In the genomic region with DNA sequence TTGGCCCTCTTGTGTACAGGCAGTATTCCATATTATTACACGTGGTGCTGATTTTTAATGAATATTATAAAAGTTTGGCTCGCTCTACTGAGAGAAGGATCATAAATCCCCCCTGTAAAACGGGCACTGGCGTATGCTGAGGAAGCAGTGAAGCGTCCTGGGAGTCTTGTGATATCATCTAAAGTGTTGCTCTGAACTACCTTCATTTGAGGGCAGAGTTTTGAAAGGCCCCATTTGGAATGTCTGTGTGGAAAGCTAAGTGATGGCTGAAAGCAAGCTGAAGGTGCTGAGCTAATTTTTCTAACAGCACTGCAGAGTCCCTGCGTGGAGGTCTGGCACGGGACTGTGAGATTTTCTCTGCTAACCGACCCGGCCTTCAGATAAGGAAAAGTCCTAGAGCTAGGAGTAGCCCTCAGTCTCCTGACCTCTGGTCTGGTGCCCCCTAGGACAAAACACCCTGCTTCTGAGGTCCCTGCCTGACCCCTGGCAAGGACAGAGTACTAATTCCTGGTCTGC, we compare ENCODE assay signal across 12 cellular contexts. TPM values are rescaled to one million over a fixed set of nuclear protein-coding genes. Genes with fewer than 3 reads are reported as not detected.
DNase-seq lines count a peak whose midpoint lies in the region; TF ChIP-seq lines count a peak whose summit lies in the region.
"Had no signal": no experiment of that assay in that cellular context is flagged by ENCODE, and none has a peak within 500 bp of the region (broad histone marks: within the 10 kb centered on the region; RNA-seq: fewer than 3 reads in every experiment).

No MANE protein-coding gene starts in this region.

- H3K4me1 ChIP-seq in testis = peaks cover 6% of the 10 kb centered on the region

- H3K27ac Mint-ChIP-seq in activated naive CD4-positive, alpha-beta T cell treated with anti-CD3 and anti-CD28 coated beads for 36 hours = no peak overlapping the region
- H3K27ac Mint-ChIP-seq in activated T-helper 2 cell treated with anti-CD3 and anti-CD28 coated beads, Interferon-gamma antibody, Interleukin-2, Interleukin-4, amounts not matched to agents 10 μg/mL and 5 μg/mL and 100 μg/mL, durations not matched to agents 14 hours and 24 hours and 36 hours = peak overlapping the region; percentile 67
- H3K27ac Mint-ChIP-seq in mesothelial cell of epicardium = peak overlapping the region; percentile 87

- H3K4me3 Mint-ChIP-seq in activated naive CD4-positive, alpha-beta T cell treated with anti-CD3 and anti-CD28 coated beads for 36 hours = peak overlapping the region; percentile 69
- H3K4me3 Mint-ChIP-seq in activated T-helper 2 cell treated with anti-CD3 and anti-CD28 coated beads, Interferon-gamma antibody, Interleukin-2, Interleukin-4, amounts not matched to agents 10 μg/mL and 5 μg/mL and 100 μg/mL, durations not matched to agents 14 hours and 24 hours and 36 hours (ENCODE audit: low read depth) = peak overlapping the region; percentile 60
- H3K4me3 Mint-ChIP-seq in mesothelial cell of epicardium = peak overlapping the region; percentile 67

- H3K36me3 ChIP-seq in testis (ENCODE audit: low read depth, missing control alignments) = no peaks in the 10 kb centered on the region

- no peak for DNase-seq in activated naive CD4-positive, alpha-beta T cell treated with anti-CD3 and anti-CD28 coated beads for 36 hours
- DNase-seq in activated naive CD4-positive, alpha-beta T cell treated with Interleukin-2 at 50 U/mL for 16 hours = no peak
- no peak for DNase-seq in activated T-helper 2 cell treated with anti-CD3 and anti-CD28 coated beads, Interferon-gamma antibody, Interleukin-2, Interleukin-4, amounts not matched to agents 10 μg/mL and 5 μg/mL and 100 μg/mL, durations not matched to agents 14 hours and 24 hours and 36 hours (ENCODE audit: low spot score)
- no peak for DNase-seq in mesothelial cell of epicardium (ENCODE audit: low spot score in 2 of 2, unreplicated experiment in 2 of 2)
- DNase-seq in testis = peak; percentile 18
- no peak for DNase-seq in GM13976 (ENCODE audit: low spot score)
- DNase-seq in SW 1271 (lab: John Stamatoyannopoulos, UW) = no peak
- DNase-seq in NCI-H2196 treated with DMSO at 0.1 percent for 48 hours (lab: John Stamatoyannopoulos, UW; ENCODE audit: unreplicated experiment) = no peak
- DNase-seq: effector memory CD4-positive, alpha-beta T cell; IMR-90; NCI-H187 treated with DMSO at 0.1 percent for 48 hours; PC-3 had no signal

- no peaks in the 10 kb centered on the region for H3K27me3 ChIP-seq in testis

- no peak overlapping the region for H3K4me3 ChIP-seq in testis

- intact Hi-C loops in activated naive CD4-positive, alpha-beta T cell treated with anti-CD3 and anti-CD28 coated beads for 36 hours (cut with micrococcal nuclease) = loop anchor here (10.0 kb wide), 1 partner anchor 473 kb away; a partner anchor contains a TSS
- intact Hi-C loops in activated T-helper 2 cell treated with anti-CD3 and anti-CD28 coated beads, Interferon-gamma antibody, Interleukin-2, Interleukin-4, amounts not matched to agents 10 μg/mL and 5 μg/mL and 100 μg/mL, durations not matched to agents 14 hours and 24 hours and 36 hours (cut with micrococcal nuclease) = loop anchor here (2.0 kb wide), 2 partner anchors 21 to 53 kb away; no protein-coding TSS in a partner anchor
- intact Hi-C loops in testis (cut with DNase I; ENCODE audit: low total_unique reads) = no loop called here

- TF ChIP-seq POLR2A in testis (IDR thresholded peaks at IDR 0.05) = no peak

- no peaks in the 10 kb centered on the region for H3K9me3 Mint-ChIP-seq in activated naive CD4-positive, alpha-beta T cell treated with anti-CD3 and anti-CD28 coated beads for 36 hours
- no peaks in the 10 kb centered on the region for H3K9me3 Mint-ChIP-seq in activated T-helper 2 cell treated with anti-CD3 and anti-CD28 coated beads, Interferon-gamma antibody, Interleukin-2, Interleukin-4, amounts not matched to agents 10 μg/mL and 5 μg/mL and 100 μg/mL, durations not matched to agents 14 hours and 24 hours and 36 hours
- no peaks in the 10 kb centered on the region for H3K9me3 Mint-ChIP-seq in mesothelial cell of epicardium

- in situ Hi-C loops in GM13976 (cut with MboI; ENCODE audit: low sequenced_read_pairs, unreplicated experiment) = no loop called here

- CTCF ChIA-PET in activated naive CD4-positive, alpha-beta T cell treated with anti-CD3 and anti-CD28 coated beads for 36 hours (lab: Charles Lee) = interaction anchor here (0.6 to 2.8 kb wide), 11 partner anchors 10 to 357 kb away, joined by 3 to 9 read pairs (median 3); no protein-coding TSS in a partner anchor

- H3K27me3 Mint-ChIP-seq in activated naive CD4-positive, alpha-beta T cell treated with anti-CD3 and anti-CD28 coated beads for 36 hours (ENCODE audit: low read depth) = peaks cover 3% of the 10 kb centered on the region
- H3K27me3 Mint-ChIP-seq in activated T-helper 2 cell treated with anti-CD3 and anti-CD28 coated beads, Interferon-gamma antibody, Interleukin-2, Interleukin-4, amounts not matched to agents 10 μg/mL and 5 μg/mL and 100 μg/mL, durations not matched to agents 14 hours and 24 hours and 36 hours (ENCODE audit: low read depth) = peaks cover 22% of the 10 kb centered on the region
- peaks cover 7% of the 10 kb centered on the region for H3K27me3 Mint-ChIP-seq in mesothelial cell of epicardium (ENCODE audit: low read depth)

- peaks cover 25% of the 10 kb centered on the region for H3K36me3 Mint-ChIP-seq in activated naive CD4-positive, alpha-beta T cell treated with anti-CD3 and anti-CD28 coated beads for 36 hours (ENCODE audit: low read depth)
- peaks cover 34% of the 10 kb centered on the region for H3K36me3 Mint-ChIP-seq in activated T-helper 2 cell treated with anti-CD3 and anti-CD28 coated beads, Interferon-gamma antibody, Interleukin-2, Interleukin-4, amounts not matched to agents 10 μg/mL and 5 μg/mL and 100 μg/mL, durations not matched to agents 14 hours and 24 hours and 36 hours (ENCODE audit: low read depth)
- H3K36me3 Mint-ChIP-seq in mesothelial cell of epicardium = no peaks in the 10 kb centered on the region

- WGBS in testis, 2 donors = 39 to 44% methylated on average over 9 of the region's 9 CpGs

- H3K9me3 ChIP-seq in testis = no peaks in the 10 kb centered on the region

- H3K4me1 Mint-ChIP-seq in activated naive CD4-positive, alpha-beta T cell treated with anti-CD3 and anti-CD28 coated beads for 36 hours (ENCODE audit: low read depth) = peaks cover 36% of the 10 kb centered on the region
- H3K4me1 Mint-ChIP-seq in activated T-helper 2 cell treated with anti-CD3 and anti-CD28 coated beads, Interferon-gamma antibody, Interleukin-2, Interleukin-4, amounts not matched to agents 10 μg/mL and 5 μg/mL and 100 μg/mL, durations not matched to agents 14 hours and 24 hours and 36 hours (ENCODE audit: low read depth) = peaks cover 45% of the 10 kb centered on the region
- peaks cover 27% of the 10 kb centered on the region for H3K4me1 Mint-ChIP-seq in mesothelial cell of epicardium

- H3K27ac ChIP-seq in testis = peak overlapping the region; percentile 60 to 81

- TF ChIP-seq CTCF in mesothelial cell of epicardium (IDR thresholded peaks at IDR 0.05; ENCODE audit: unreplicated experiment) (no peak), testis (IDR thresholded peaks at IDR 0.05) (no peak), GM13976 (IDR thresholded peaks at IDR 0.05; ENCODE audit: borderline replicate concordance, control extremely low read depth, extremely low read depth, insufficient read depth, missing control alignments) (no peak)

RNA-seq across cellular contexts. Expression of a gene that starts 1.3 kb away (rescaled TPM):
- 10 to 100 TPM; 75.1 to 77.9 TPM for total RNA-seq in activated naive CD4-positive, alpha-beta T cell treated with anti-CD3 and anti-CD28 coated beads for 36 hours
- 88.8 and 89.7 TPM in 2 replicates for total RNA-seq in activated T-helper 2 cell treated with anti-CD3 and anti-CD28 coated beads, Interferon-gamma antibody, Interleukin-2, Interleukin-4, amounts not matched to agents 10 μg/mL and 5 μg/mL and 100 μg/mL, durations not matched to agents 14 hours and 24 hours and 36 hours
- 34.1 to 36.1 TPM (median 34.1 TPM) in 3 replicates for total RNA-seq in mesothelial cell of epicardium
- total RNA-seq in testis = 1 to 10 TPM; 6.5 to 8.3 TPM
- 5.0 TPM for polyA plus RNA-seq in testis (ENCODE audit: insufficient read depth, low read depth, low replicate concordance)
